In the genomic region with DNA sequence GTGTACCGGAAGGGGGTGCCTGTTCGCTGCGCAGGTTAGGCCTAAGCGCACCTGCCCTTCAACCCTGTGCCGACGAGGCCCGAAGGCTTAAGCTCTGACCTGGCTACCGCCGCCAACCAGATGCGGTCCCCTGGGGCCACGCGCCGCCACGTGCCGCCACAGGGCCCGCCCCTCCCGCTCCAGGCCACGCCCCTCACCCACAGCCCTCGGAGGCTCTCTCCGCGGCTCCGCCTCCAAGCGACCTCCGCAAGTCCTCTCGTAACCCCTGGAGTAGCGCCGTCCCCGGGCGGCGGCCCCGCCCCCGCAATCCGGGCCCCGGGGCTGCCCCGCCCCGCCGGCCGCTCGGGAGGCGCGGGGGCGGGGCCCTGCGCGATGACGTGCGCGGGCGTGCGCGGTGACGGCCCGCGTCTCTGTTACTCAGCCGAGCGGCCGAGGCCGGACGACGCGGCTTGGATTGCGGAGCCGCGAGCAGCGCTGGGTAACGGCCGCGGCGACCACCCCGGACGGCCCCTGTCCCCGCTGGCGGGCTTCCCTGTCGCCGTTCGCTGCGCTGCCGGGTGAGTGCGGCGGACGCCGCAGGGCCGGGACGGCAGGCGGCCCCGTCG, we compare ENCODE assay signal across 1 cellular context.
TF ChIP-seq lines count a peak whose summit lies in the region.

A gene (plus strand): TSS at position 413 of the 605 bp plus-strand sequence. CDS start 94,984 bp downstream, outside the sequence.

TF ChIP-seq in HepG2, 621 proteins besides CTCF, POLR2A, EP300 and RAD21 (continued from another document and continues in another):
- TF ChIP-seq POGZ (CRISPR knock-in tag; IDR thresholded peaks at IDR 0.05) = 0 out of 2 replicates have a peak, but pooled peaks have one; percentile 52
- TF ChIP-seq ZNF430 (CRISPR knock-in tag; IDR thresholded peaks at IDR 0.05) = peak; percentile 88; the same call in 1 of the 2 replicates
- TF ChIP-seq TAF1 (CRISPR knock-in tag; IDR thresholded peaks at IDR 0.05) = peak; percentile 65
- TF ChIP-seq AGO1 (IDR thresholded peaks at IDR 0.05; ENCODE audit: low read depth, low read length, poor library complexity, severe bottlenecking) = no peak
- peak; percentile 85; the same call in 1 of the 2 replicates for TF ChIP-seq HOXD1 (CRISPR knock-in tag; IDR thresholded peaks at IDR 0.05)
- no peak; the same call in 1 of the 2 replicates for TF ChIP-seq ZNF44 (CRISPR knock-in tag; IDR thresholded peaks at IDR 0.05)
- no peak for TF ChIP-seq ZNF329 (CRISPR knock-in tag; IDR thresholded peaks at IDR 0.05; ENCODE audit: low read depth)
- TF ChIP-seq ZNF160 (CRISPR knock-in tag; IDR thresholded peaks at IDR 0.05) = no peak; the same call in 1 of the 2 replicates
- no peak for TF ChIP-seq ZFP36 (IDR thresholded peaks at IDR 0.05; ENCODE audit: borderline replicate concordance, low read depth, low read length, partially characterized antibody)
- TF ChIP-seq SCMH1 (CRISPR knock-in tag; IDR thresholded peaks at IDR 0.05; ENCODE audit: borderline replicate concordance) = no peak
- TF ChIP-seq REXO4 (CRISPR knock-in tag; IDR thresholded peaks at IDR 0.05; ENCODE audit: borderline replicate concordance) = no peak
- TF ChIP-seq ZNF34 (CRISPR knock-in tag; IDR thresholded peaks at IDR 0.05; ENCODE audit: borderline replicate concordance) = no peak
- TF ChIP-seq, protein P1, sequence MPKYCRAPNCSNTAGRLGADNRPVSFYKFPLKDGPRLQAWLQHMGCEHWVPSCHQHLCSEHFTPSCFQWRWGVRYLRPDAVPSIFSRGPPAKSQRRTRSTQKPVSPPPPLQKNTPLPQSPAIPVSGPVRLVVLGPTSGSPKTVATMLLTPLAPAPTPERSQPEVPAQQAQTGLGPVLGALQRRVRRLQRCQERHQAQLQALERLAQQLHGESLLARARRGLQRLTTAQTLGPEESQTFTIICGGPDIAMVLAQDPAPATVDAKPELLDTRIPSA (CRISPR knock-in tag; IDR thresholded peaks at IDR 0.05; ENCODE audit: borderline replicate concordance) = no peak; the same call in 1 of the 2 replicates
- 0 out of 2 replicates have a peak, but pooled peaks have one; percentile 25 for TF ChIP-seq ZSCAN20 (CRISPR knock-in tag; IDR thresholded peaks at IDR 0.05; ENCODE audit: borderline replicate concordance)
- TF ChIP-seq DNMT1 (CRISPR knock-in tag; IDR thresholded peaks at IDR 0.05) = no peak
- no peak for TF ChIP-seq ZNF720 (CRISPR knock-in tag; IDR thresholded peaks at IDR 0.05)
- TF ChIP-seq, protein P2, sequence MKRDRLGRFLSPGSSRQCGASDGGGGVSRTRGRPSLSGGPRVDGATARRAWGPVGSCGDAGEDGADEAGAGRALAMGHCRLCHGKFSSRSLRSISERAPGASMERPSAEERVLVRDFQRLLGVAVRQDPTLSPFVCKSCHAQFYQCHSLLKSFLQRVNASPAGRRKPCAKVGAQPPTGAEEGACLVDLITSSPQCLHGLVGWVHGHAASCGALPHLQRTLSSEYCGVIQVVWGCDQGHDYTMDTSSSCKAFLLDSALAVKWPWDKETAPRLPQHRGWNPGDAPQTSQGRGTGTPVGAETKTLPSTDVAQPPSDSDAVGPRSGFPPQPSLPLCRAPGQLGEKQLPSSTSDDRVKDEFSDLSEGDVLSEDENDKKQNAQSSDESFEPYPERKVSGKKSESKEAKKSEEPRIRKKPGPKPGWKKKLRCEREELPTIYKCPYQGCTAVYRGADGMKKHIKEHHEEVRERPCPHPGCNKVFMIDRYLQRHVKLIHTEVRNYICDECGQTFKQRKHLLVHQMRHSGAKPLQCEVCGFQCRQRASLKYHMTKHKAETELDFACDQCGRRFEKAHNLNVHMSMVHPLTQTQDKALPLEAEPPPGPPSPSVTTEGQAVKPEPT (CRISPR knock-in tag; IDR thresholded peaks at IDR 0.05; ENCODE audit: low read depth) = 0 out of 2 replicates have a peak, but pooled peaks have one; percentile 60
- no peak for TF ChIP-seq GPN1 (CRISPR knock-in tag; IDR thresholded peaks at IDR 0.05; ENCODE audit: borderline replicate concordance)
- TF ChIP-seq MIXL1 (CRISPR knock-in tag; IDR thresholded peaks at IDR 0.05) = no peak
- TF ChIP-seq NFE2 (CRISPR knock-in tag; IDR thresholded peaks at IDR 0.05) = no peak
- TF ChIP-seq SNRNP70 (IDR thresholded peaks at IDR 0.05; ENCODE audit: low read depth, low read length) = no peak
- TF ChIP-seq, protein P3, sequence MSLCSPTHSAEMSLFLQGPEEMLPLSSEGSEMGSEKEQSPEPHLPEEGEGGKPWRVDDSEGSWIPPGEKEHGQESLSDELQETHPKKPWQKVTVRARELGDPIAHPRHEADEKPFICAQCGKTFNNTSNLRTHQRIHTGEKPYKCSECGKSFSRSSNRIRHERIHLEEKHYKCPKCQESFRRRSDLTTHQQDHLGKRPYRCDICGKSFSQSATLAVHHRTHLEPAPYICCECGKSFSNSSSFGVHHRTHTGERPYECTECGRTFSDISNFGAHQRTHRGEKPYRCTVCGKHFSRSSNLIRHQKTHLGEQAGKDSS (CRISPR knock-in tag; IDR thresholded peaks at IDR 0.05; ENCODE audit: borderline replicate concordance, low read depth) = peak; percentile 63; the same call in 1 of the 2 replicates
- peak; percentile 82 for TF ChIP-seq ZNF317 (CRISPR knock-in tag; IDR thresholded peaks at IDR 0.05)
- TF ChIP-seq, protein P4, sequence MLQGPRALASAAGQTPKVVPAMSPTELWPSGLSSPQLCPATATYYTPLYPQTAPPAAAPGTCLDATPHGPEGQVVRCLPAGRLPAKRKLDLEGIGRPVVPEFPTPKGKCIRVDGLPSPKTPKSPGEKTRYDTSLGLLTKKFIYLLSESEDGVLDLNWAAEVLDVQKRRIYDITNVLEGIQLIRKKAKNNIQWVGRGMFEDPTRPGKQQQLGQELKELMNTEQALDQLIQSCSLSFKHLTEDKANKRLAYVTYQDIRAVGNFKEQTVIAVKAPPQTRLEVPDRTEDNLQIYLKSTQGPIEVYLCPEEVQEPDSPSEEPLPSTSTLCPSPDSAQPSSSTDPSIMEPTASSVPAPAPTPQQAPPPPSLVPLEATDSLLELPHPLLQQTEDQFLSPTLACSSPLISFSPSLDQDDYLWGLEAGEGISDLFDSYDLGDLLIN (CRISPR knock-in tag; IDR thresholded peaks at IDR 0.05; ENCODE audit: borderline replicate concordance) = no peak
- TF ChIP-seq ZNF547 (CRISPR knock-in tag; IDR thresholded peaks at IDR 0.05) = peak; percentile 94; the same call in 1 of the 2 replicates
- peak; percentile 45; the same call in 1 of the 2 replicates for TF ChIP-seq ZBTB38 (CRISPR knock-in tag; IDR thresholded peaks at IDR 0.05)
- TF ChIP-seq, protein P5, sequence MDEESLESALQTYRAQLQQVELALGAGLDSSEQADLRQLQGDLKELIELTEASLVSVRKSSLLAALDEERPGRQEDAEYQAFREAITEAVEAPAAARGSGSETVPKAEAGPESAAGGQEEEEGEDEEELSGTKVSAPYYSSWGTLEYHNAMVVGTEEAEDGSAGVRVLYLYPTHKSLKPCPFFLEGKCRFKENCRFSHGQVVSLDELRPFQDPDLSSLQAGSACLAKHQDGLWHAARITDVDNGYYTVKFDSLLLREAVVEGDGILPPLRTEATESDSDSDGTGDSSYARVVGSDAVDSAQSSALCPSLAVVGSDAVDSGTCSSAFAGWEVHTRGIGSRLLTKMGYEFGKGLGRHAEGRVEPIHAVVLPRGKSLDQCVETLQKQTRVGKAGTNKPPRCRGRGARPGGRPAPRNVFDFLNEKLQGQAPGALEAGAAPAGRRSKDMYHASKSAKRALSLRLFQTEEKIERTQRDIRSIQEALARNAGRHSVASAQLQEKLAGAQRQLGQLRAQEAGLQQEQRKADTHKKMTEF (CRISPR knock-in tag; IDR thresholded peaks at IDR 0.05) = peak; percentile 66
- peak; percentile 95 for TF ChIP-seq RNF2 (conservative IDR thresholded peaks at IDR 0.05; ENCODE audit: low read depth)
- TF ChIP-seq MATR3 (CRISPR knock-in tag; IDR thresholded peaks at IDR 0.05) = no peak
- 0 out of 2 replicates have a peak, but pooled peaks have one; percentile 55 for TF ChIP-seq WIZ (CRISPR knock-in tag; IDR thresholded peaks at IDR 0.05)
- no peak for TF ChIP-seq SOX13 (IDR thresholded peaks at IDR 0.05)
- TF ChIP-seq SOX13 (CRISPR knock-in tag; conservative IDR thresholded peaks at IDR 0.05 in 1 of 2, IDR thresholded peaks at IDR 0.05 in 1 of 2) = peak in 1 of 2 experiments; percentile 25; a peak in 1 of 4 replicates
- TF ChIP-seq, protein P6, sequence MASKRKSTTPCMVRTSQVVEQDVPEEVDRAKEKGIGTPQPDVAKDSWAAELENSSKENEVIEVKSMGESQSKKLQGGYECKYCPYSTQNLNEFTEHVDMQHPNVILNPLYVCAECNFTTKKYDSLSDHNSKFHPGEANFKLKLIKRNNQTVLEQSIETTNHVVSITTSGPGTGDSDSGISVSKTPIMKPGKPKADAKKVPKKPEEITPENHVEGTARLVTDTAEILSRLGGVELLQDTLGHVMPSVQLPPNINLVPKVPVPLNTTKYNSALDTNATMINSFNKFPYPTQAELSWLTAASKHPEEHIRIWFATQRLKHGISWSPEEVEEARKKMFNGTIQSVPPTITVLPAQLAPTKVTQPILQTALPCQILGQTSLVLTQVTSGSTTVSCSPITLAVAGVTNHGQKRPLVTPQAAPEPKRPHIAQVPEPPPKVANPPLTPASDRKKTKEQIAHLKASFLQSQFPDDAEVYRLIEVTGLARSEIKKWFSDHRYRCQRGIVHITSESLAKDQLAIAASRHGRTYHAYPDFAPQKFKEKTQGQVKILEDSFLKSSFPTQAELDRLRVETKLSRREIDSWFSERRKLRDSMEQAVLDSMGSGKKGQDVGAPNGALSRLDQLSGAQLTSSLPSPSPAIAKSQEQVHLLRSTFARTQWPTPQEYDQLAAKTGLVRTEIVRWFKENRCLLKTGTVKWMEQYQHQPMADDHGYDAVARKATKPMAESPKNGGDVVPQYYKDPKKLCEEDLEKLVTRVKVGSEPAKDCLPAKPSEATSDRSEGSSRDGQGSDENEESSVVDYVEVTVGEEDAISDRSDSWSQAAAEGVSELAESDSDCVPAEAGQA (IDR thresholded peaks at IDR 0.05; ENCODE audit: low read depth) = no peak
- TF ChIP-seq, protein P6 (CRISPR knock-in tag; IDR thresholded peaks at IDR 0.05; ENCODE audit: borderline replicate concordance) = 0 out of 2 replicates have a peak, but pooled peaks have one; percentile 41
- TF ChIP-seq ZNF670 (CRISPR knock-in tag; IDR thresholded peaks at IDR 0.05; ENCODE audit: borderline replicate concordance) = peak; percentile 45; the same call in 1 of the 2 replicates
- TF ChIP-seq NCOA2 (CRISPR knock-in tag; IDR thresholded peaks at IDR 0.05) = no peak
- TF ChIP-seq, protein P7, sequence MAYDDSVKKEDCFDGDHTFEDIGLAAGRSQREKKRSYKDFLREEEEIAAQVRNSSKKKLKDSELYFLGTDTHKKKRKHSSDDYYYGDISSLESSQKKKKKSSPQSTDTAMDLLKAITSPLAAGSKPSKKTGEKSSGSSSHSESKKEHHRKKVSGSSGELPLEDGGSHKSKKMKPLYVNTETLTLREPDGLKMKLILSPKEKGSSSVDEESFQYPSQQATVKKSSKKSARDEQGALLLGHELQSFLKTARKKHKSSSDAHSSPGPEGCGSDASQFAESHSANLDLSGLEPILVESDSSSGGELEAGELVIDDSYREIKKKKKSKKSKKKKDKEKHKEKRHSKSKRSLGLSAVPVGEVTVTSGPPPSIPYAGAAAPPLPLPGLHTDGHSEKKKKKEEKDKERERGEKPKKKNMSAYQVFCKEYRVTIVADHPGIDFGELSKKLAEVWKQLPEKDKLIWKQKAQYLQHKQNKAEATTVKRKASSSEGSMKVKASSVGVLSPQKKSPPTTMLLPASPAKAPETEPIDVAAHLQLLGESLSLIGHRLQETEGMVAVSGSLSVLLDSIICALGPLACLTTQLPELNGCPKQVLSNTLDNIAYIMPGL (CRISPR knock-in tag; IDR thresholded peaks at IDR 0.05; ENCODE audit: borderline replicate concordance in 1 of 2, low read depth in 1 of 2) = peak; percentile 34 to 60
- TF ChIP-seq ERF (CRISPR knock-in tag; IDR thresholded peaks at IDR 0.05) = peak; percentile 81
